ENCODE assay signal across 1 cellular context in the genomic region with DNA sequence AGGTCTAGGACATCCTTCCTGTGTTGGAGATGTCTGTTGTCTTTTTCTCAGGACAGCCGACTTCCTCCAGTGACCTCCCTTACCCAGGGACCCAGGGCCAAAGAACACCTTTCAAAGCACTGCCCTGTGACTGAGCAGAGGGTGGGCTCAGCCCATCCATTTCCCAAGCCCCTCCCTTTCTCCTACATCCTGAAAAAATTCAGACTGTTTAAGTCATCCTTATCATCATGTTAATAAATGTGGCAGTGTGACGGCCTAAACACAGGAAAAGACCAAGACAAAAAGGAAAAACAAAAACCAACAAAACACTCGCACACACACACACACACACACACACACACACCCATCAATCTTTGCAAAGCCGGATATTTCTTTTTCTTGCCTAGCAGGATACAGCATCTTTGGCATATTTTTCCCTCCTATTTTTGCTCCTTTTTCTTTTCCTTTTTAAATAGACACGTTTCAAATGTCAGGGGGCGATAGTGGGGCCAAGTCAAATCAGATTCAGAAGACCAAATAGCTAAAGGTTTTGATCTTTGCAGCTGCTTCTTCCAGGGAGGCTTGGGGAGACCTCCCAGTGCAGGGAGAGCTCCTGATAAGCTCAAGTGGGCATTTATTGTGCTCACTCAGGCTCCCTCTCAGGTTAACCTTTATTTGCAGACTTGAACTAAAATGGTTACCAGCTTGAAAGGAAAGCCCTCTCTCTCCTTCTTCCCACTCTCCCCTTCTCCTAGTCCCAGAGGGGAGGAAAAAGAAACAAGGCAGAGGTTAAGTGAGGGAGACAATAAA.
TF ChIP-seq lines count a peak whose summit lies in the region.

No MANE protein-coding gene starts in this region.

TF ChIP-seq in WTC11, 78 proteins besides CTCF, POLR2A, EP300 and RAD21 (continued from another document):
- TF ChIP-seq, protein P1, sequence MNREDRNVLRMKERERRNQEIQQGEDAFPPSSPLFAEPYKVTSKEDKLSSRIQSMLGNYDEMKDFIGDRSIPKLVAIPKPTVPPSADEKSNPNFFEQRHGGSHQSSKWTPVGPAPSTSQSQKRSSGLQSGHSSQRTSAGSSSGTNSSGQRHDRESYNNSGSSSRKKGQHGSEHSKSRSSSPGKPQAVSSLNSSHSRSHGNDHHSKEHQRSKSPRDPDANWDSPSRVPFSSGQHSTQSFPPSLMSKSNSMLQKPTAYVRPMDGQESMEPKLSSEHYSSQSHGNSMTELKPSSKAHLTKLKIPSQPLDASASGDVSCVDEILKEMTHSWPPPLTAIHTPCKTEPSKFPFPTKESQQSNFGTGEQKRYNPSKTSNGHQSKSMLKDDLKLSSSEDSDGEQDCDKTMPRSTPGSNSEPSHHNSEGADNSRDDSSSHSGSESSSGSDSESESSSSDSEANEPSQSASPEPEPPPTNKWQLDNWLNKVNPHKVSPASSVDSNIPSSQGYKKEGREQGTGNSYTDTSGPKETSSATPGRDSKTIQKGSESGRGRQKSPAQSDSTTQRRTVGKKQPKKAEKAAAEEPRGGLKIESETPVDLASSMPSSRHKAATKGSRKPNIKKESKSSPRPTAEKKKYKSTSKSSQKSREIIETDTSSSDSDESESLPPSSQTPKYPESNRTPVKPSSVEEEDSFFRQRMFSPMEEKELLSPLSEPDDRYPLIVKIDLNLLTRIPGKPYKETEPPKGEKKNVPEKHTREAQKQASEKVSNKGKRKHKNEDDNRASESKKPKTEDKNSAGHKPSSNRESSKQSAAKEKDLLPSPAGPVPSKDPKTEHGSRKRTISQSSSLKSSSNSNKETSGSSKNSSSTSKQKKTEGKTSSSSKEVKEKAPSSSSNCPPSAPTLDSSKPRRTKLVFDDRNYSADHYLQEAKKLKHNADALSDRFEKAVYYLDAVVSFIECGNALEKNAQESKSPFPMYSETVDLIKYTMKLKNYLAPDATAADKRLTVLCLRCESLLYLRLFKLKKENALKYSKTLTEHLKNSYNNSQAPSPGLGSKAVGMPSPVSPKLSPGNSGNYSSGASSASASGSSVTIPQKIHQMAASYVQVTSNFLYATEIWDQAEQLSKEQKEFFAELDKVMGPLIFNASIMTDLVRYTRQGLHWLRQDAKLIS (CRISPR knock-in tag; IDR thresholded peaks at IDR 0.05; ENCODE audit: borderline replicate concordance) = no peak
- TF ChIP-seq ZNF416 (CRISPR knock-in tag; IDR thresholded peaks at IDR 0.05) (no peak), SMAD4 (CRISPR knock-in tag; IDR thresholded peaks at IDR 0.05) (no peak), TEAD4 (CRISPR knock-in tag; IDR thresholded peaks at IDR 0.05) (no peak), TCF7 (CRISPR knock-in tag; IDR thresholded peaks at IDR 0.05; ENCODE audit: low read depth) (no peak)
- TF ChIP-seq, protein P2, sequence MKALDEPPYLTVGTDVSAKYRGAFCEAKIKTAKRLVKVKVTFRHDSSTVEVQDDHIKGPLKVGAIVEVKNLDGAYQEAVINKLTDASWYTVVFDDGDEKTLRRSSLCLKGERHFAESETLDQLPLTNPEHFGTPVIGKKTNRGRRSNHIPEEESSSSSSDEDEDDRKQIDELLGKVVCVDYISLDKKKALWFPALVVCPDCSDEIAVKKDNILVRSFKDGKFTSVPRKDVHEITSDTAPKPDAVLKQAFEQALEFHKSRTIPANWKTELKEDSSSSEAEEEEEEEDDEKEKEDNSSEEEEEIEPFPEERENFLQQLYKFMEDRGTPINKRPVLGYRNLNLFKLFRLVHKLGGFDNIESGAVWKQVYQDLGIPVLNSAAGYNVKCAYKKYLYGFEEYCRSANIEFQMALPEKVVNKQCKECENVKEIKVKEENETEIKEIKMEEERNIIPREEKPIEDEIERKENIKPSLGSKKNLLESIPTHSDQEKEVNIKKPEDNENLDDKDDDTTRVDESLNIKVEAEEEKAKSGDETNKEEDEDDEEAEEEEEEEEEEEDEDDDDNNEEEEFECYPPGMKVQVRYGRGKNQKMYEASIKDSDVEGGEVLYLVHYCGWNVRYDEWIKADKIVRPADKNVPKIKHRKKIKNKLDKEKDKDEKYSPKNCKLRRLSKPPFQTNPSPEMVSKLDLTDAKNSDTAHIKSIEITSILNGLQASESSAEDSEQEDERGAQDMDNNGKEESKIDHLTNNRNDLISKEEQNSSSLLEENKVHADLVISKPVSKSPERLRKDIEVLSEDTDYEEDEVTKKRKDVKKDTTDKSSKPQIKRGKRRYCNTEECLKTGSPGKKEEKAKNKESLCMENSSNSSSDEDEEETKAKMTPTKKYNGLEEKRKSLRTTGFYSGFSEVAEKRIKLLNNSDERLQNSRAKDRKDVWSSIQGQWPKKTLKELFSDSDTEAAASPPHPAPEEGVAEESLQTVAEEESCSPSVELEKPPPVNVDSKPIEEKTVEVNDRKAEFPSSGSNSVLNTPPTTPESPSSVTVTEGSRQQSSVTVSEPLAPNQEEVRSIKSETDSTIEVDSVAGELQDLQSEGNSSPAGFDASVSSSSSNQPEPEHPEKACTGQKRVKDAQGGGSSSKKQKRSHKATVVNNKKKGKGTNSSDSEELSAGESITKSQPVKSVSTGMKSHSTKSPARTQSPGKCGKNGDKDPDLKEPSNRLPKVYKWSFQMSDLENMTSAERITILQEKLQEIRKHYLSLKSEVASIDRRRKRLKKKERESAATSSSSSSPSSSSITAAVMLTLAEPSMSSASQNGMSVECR (CRISPR knock-in tag; IDR thresholded peaks at IDR 0.05; ENCODE audit: borderline replicate concordance) = no peak
